In genomic region chr1:220708244-220708643, GRCh38 we compare ENCODE assay signal across 24 cellular contexts. TPM values are rescaled to one million over a fixed set of nuclear protein-coding genes. Genes with fewer than 3 reads are reported as not detected.
"Had no signal": no experiment of that assay in that cellular context is flagged by ENCODE, and none has a peak within 500 bp of the region (broad histone marks: within the 10 kb centered on the region; RNA-seq: fewer than 3 reads in every experiment).

No MANE protein-coding gene starts in this region.

- H3K4me3 Mint-ChIP-seq: immature natural killer cell, mesothelial cell of epicardium had no signal

- H2AFZ ChIP-seq: hepatocyte had no signal

- H3K36me3 Mint-ChIP-seq: immature natural killer cell, mesothelial cell of epicardium had no signal

- H3K9me3 ChIP-seq: esophagus muscularis mucosa, gastroesophageal sphincter, heart left ventricle, left lung, lower lobe of right lung, mucosa of descending colon had no signal

- H3K79me2 ChIP-seq: hepatocyte had no signal

- H3K4me1 Mint-ChIP-seq: mesothelial cell of epicardium had no signal

- H3K9me3 Mint-ChIP-seq: immature natural killer cell, mesothelial cell of epicardium had no signal

- FAIRE-seq: endothelial cell of umbilical vein, frontal cortex had no signal

- H3K36me3 ChIP-seq: esophagus muscularis mucosa, gastroesophageal sphincter, heart left ventricle, left lung, lower lobe of right lung had no signal

- H3K4me1 ChIP-seq: foreskin keratinocyte, gastroesophageal sphincter, left lung, lower lobe of right lung had no signal

- H3K27ac ChIP-seq: coronary artery, dorsolateral prefrontal cortex, esophagus muscularis mucosa, foreskin keratinocyte, gastroesophageal sphincter, heart left ventricle, hepatocyte, left lung, lower lobe of right lung had no signal

- H3K27me3 ChIP-seq: dorsolateral prefrontal cortex, esophagus muscularis mucosa, foreskin keratinocyte, gastroesophageal sphincter, heart left ventricle, hepatocyte, left lung had no signal

- H3K4me2 ChIP-seq: hepatocyte had no signal

- ATAC-seq: foreskin keratinocyte, gastroesophageal sphincter, heart left ventricle, left lung, left ventricle myocardium superior, lower lobe of right lung had no signal

- DNase-seq: dermis blood vessel endothelial cell; dorsolateral prefrontal cortex; effector CD4-positive, alpha-beta T cell; effector memory CD4-positive, alpha-beta T cell; foreskin keratinocyte; heart left ventricle; hypothalamus; immature natural killer cell; kidney; kidney glomerular epithelial cell; left colon; left lung; left ventricle myocardium superior; lower lobe of right lung; mesenchymal stem cell; mucosa of descending colon had no signal

- H3K4me3 ChIP-seq: coronary artery, dorsolateral prefrontal cortex, esophagus muscularis mucosa, gastroesophageal sphincter, heart left ventricle, hepatocyte, left lung, lower lobe of right lung, mucosa of descending colon had no signal

- H3K27ac Mint-ChIP-seq: immature natural killer cell, mesothelial cell of epicardium had no signal

RNA-seq across cellular contexts. Expression of gene C1orf115, which starts 18.1 kb away (rescaled TPM):
- total RNA-seq: myocyte had no signal
